In the genomic region with DNA sequence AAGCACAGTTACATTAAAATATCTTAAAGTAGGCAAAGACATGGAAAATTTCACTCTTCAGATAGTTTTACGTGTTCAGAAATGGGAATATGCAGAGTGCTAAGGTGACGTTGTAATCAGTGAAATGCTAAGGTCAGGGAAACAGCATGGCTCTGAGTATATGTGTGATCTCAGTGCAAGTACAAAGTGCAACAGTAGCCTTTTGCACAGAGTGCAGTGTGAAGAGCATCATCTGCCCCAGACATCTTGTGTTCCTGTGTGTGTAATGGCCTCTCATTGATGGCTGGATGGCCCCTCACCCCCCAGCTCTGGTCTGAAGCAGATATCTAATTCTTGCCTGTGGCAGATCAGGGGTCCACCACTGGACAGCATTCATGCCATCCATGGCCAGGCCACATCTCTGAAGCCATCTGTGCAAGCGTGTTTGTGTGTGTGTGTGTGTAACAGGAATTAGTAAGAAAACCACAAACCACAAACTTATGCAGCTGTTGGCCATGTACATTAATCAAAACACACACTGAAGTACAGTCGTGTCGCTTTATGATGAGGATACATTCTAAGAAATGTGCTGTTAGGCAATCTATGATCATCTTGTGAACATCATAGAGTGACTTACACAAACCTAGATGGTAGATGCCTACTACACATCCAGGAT, we compare ENCODE assay signal across 1 cellular context.
TF ChIP-seq lines count a peak whose summit lies in the region.

No MANE protein-coding gene starts in this region.

TF ChIP-seq in SK-N-SH, 30 proteins besides CTCF, POLR2A, EP300 and RAD21:
- TF ChIP-seq, protein P1, sequence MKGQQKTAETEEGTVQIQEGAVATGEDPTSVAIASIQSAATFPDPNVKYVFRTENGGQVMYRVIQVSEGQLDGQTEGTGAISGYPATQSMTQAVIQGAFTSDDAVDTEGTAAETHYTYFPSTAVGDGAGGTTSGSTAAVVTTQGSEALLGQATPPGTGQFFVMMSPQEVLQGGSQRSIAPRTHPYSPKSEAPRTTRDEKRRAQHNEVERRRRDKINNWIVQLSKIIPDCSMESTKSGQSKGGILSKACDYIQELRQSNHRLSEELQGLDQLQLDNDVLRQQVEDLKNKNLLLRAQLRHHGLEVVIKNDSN (IDR thresholded peaks at IDR 0.05; ENCODE audit: borderline replicate concordance, low read depth), result no peak
- TF ChIP-seq, protein P2, sequence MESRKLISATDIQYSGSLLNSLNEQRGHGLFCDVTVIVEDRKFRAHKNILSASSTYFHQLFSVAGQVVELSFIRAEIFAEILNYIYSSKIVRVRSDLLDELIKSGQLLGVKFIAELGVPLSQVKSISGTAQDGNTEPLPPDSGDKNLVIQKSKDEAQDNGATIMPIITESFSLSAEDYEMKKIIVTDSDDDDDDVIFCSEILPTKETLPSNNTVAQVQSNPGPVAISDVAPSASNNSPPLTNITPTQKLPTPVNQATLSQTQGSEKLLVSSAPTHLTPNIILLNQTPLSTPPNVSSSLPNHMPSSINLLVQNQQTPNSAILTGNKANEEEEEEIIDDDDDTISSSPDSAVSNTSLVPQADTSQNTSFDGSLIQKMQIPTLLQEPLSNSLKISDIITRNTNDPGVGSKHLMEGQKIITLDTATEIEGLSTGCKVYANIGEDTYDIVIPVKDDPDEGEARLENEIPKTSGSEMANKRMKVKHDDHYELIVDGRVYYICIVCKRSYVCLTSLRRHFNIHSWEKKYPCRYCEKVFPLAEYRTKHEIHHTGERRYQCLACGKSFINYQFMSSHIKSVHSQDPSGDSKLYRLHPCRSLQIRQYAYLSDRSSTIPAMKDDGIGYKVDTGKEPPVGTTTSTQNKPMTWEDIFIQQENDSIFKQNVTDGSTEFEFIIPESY (IDR thresholded peaks at IDR 0.05; ENCODE audit: borderline replicate concordance, low read depth), result no peak
- TF ChIP-seq YY1 (IDR thresholded peaks at IDR 0.05; ENCODE audit: low read depth) (no peak), RCOR1 (IDR thresholded peaks at IDR 0.05; ENCODE audit: low read length) (no peak), TAF1 (IDR thresholded peaks at IDR 0.05; ENCODE audit: borderline replicate concordance, low read depth, low read length) (no peak), MEF2A (IDR thresholded peaks at IDR 0.05; ENCODE audit: borderline replicate concordance, low read depth) (no peak)
